In the genomic region with DNA sequence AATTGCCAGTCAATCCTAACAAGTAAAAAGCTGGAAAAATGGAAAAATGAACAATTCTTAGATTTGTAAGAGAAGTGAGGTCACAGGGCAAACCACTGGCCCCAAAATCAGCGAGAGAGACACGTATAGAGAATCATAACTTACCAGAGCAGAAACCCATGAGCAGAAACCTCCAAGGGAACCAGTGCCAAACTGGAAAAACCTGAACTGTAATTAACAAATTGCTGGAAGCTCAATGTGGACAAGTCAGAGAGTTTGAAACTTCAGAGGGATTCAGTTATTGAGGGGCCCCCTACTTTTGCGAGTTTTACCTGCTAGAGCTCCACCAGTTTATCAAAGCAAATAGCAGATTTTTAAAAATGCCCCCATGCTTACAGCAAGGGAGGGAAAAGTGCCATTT, we compare ENCODE assay signal across 17 cellular contexts.
"Had no signal": no experiment of that assay in that cellular context is flagged by ENCODE, and none has a peak within 500 bp of the region (broad histone marks: within the 10 kb centered on the region; RNA-seq: fewer than 3 reads in every experiment).

No MANE protein-coding gene starts in this region.

- H3K27ac ChIP-seq: coronary artery, gastrocnemius medialis, left ventricle myocardium inferior, lower lobe of right lung, parathyroid adenoma, psoas muscle, upper lobe of left lung, uterus had no signal

- H3K79me2 ChIP-seq: parathyroid adenoma had no signal

- H3K9me3 ChIP-seq: gastrocnemius medialis, lower lobe of right lung, psoas muscle, upper lobe of left lung, uterus had no signal

- DNase-seq: effector CD4-positive, alpha-beta T cell; endodermal cell; gastrocnemius medialis; glutamatergic neuron; islet precursor cell; left ventricle myocardium inferior; lower lobe of right lung; naive B cell; psoas muscle; stimulated activated CD4-positive, alpha-beta T cell treated with anti-CD3 and anti-CD28 coated beads, Interleukin-2, amount 100 ng/mL, for 48 hours; stimulated activated naive CD4-positive, alpha-beta T cell treated with Interleukin-2 at 50 U/mL for 16 hours; upper lobe of left lung; uterus had no signal

- H3K4me3 ChIP-seq: coronary artery, gastrocnemius medialis, left ventricle myocardium inferior, lower lobe of right lung, psoas muscle, upper lobe of left lung, uterus had no signal

- H3K4me1 ChIP-seq: gastrocnemius medialis, left ventricle myocardium inferior, lower lobe of right lung, parathyroid adenoma, psoas muscle, upper lobe of left lung, uterus had no signal

- ATAC-seq: esophagus mucosa, gastrocnemius medialis, lower lobe of right lung, psoas muscle, sciatic nerve had no signal

- H3K9ac ChIP-seq: parathyroid adenoma had no signal

- H3K36me3 ChIP-seq: gastrocnemius medialis, left ventricle myocardium inferior, lower lobe of right lung, upper lobe of left lung, uterus had no signal

- H3K27me3 ChIP-seq: gastrocnemius medialis, upper lobe of left lung, uterus had no signal

- H2AFZ ChIP-seq: parathyroid adenoma had no signal
